ENCODE assay signal across 9 cellular contexts in genomic region chr15:98823012-98823458, GRCh38.
DNase-seq lines count a peak whose midpoint lies in the region; ATAC-seq and TF ChIP-seq lines count a peak whose summit lies in the region.
"Had no signal": no experiment of that assay in that cellular context is flagged by ENCODE, and none has a peak within 500 bp of the region (broad histone marks: within the 10 kb centered on the region; RNA-seq: fewer than 3 reads in every experiment).

No MANE protein-coding gene starts in this region.

- no peak for TF ChIP-seq CTCF in CD14-positive monocyte (IDR thresholded peaks at IDR 0.05)

- H3K36me3 Mint-ChIP-seq in CD14-positive monocyte, result peaks cover 7 to 17% of the 10 kb centered on the region in 2 donors

- H3K27me3 Mint-ChIP-seq in CD14-positive monocyte (ENCODE audit: low read depth in 3 of 3), result no peaks in the 10 kb centered on the region

- H3K27ac ChIP-seq in mesodermal cell (ENCODE audit: low read depth, low read length, severe bottlenecking), result peak overlapping the region; percentile 60

- 33% methylated on average over 1 of the region's 2 CpGs; no CpG with 5 or more reads in 1 of the 2 experiments for WGBS in mesodermal cell (ENCODE audit: insufficient coverage in 2 of 2), 2 experiments

- H3K4me1 ChIP-seq in mesodermal cell (ENCODE audit: control insufficient read depth, insufficient read depth, low read length, poor library complexity, severe bottlenecking), result peaks cover 16% of the 10 kb centered on the region

- DNase-seq in CD14-positive monocyte (ENCODE audit: low spot score) (no peak), Kasumi-1 (lab: John Stamatoyannopoulos, UW) (peak; percentile 59 to 68), astrocyte of the hippocampus (ENCODE audit: low read depth, low spot score) (peak; percentile 90), NCI-H146 treated with DMSO at 0.1 percent for 48 hours (lab: John Stamatoyannopoulos, UW; ENCODE audit: unreplicated experiment) (no peak)
- DNase-seq in stimulated activated CD4-positive, alpha-beta T cell treated with anti-CD3 and anti-CD28 coated beads, Interleukin-12 subunit alpha, Interleukin-12 subunit beta, amount 100 ng/mL, for 4 hours, result no peak
- DNase-seq: left colon had no signal

- peaks cover 2% of the 10 kb centered on the region for H3K4me1 Mint-ChIP-seq in CD14-positive monocyte

- no peak overlapping the region for H3K4me3 Mint-ChIP-seq in CD14-positive monocyte

- H3K36me3 ChIP-seq in mesodermal cell (ENCODE audit: control insufficient read depth, insufficient read depth, low read length), result peaks cover 48% of the 10 kb centered on the region

- intact Hi-C loops in CD14-positive monocyte (cut with micrococcal nuclease), result no loop called here

- peak overlapping the region in 5 of 7 donors; percentile 21 to 78 (median 61) for H3K27ac Mint-ChIP-seq in CD14-positive monocyte

- H3K9me3 Mint-ChIP-seq in CD14-positive monocyte, result peaks cover 16 to 35% (median 26%) of the 10 kb centered on the region in 7 donors

- ATAC-seq in HG02840 (IDR thresholded peaks at IDR 0.05; ENCODE audit: low FRiP score, unreplicated experiment), result no peak
- ATAC-seq in GM19395 (IDR thresholded peaks at IDR 0.05; ENCODE audit: unreplicated experiment), result no peak
- ATAC-seq: left colon had no signal

- peaks cover 10% of the 10 kb centered on the region for H3K9me3 ChIP-seq in mesodermal cell (ENCODE audit: control insufficient read depth, low read length)

- no peak overlapping the region for H3K4me3 ChIP-seq in mesodermal cell (ENCODE audit: extremely low read depth, insufficient read depth, low read length, poor library complexity, severe bottlenecking)

Comparison
In these comparisons a context has a peak if more than half of its experiments do, and no peak if none do; other contexts are left out.
1. DNase-seq: peak in Kasumi-1 (2 of 2) and astrocyte of the hippocampus (single experiment); none in CD14-positive monocyte (single experiment), stimulated activated CD4-positive, alpha-beta T cell treated with anti-CD3 and anti-CD28 coated beads, Interleukin-12 subunit alpha, Interleukin-12 subunit beta, amount 100 ng/mL, for 4 hours (single experiment) and NCI-H146 treated with DMSO at 0.1 percent for 48 hours (single experiment).